In genomic region chr6:45378324-45378926, GRCh38 we compare ENCODE assay signal across 1 cellular context.
TF ChIP-seq lines count a peak whose summit lies in the region.

No MANE protein-coding gene starts in this region.

TF ChIP-seq in HepG2, 621 proteins besides CTCF, POLR2A, EP300 and RAD21 (continued from another document and continues in another):
- TF ChIP-seq PRDM10 (CRISPR knock-in tag; IDR thresholded peaks at IDR 0.05; ENCODE audit: low read depth) (no peak), PBX2 (CRISPR knock-in tag; IDR thresholded peaks at IDR 0.05) (no peak), XBP1 (CRISPR knock-in tag; IDR thresholded peaks at IDR 0.05) (no peak), GPN1 (CRISPR knock-in tag; IDR thresholded peaks at IDR 0.05; ENCODE audit: borderline replicate concordance) (no peak), ZNF274 (CRISPR knock-in tag; IDR thresholded peaks at IDR 0.05) (no peak), MATR3 (CRISPR knock-in tag; IDR thresholded peaks at IDR 0.05) (no peak), ZSCAN22 (CRISPR knock-in tag; IDR thresholded peaks at IDR 0.05) (no peak), TAF1 (CRISPR knock-in tag; IDR thresholded peaks at IDR 0.05) (no peak), ZSCAN31 (CRISPR knock-in tag; IDR thresholded peaks at IDR 0.05; ENCODE audit: low read depth) (no peak), KMT2A (CRISPR knock-in tag; IDR thresholded peaks at IDR 0.05) (peak; percentile 59; the same call in 1 of the 2 replicates), ZNF207 (IDR thresholded peaks at IDR 0.05; ENCODE audit: borderline replicate concordance) (no peak), SMAD9 (CRISPR knock-in tag; IDR thresholded peaks at IDR 0.05) (no peak), PCBP2 (optimal IDR thresholded peaks at IDR 0.05; ENCODE audit: low read depth, low read length, poor library complexity, severe bottlenecking) (no peak), SATB2 (CRISPR knock-in tag; IDR thresholded peaks at IDR 0.05) (no peak), ZNF816 (CRISPR knock-in tag; IDR thresholded peaks at IDR 0.05; ENCODE audit: borderline replicate concordance) (0 out of 2 replicates have a peak, but pooled peaks have one; percentile 10), ZNF530 (CRISPR knock-in tag; IDR thresholded peaks at IDR 0.05; ENCODE audit: low read depth) (no peak), SMARCE1 (IDR thresholded peaks at IDR 0.05; ENCODE audit: borderline replicate concordance) (no peak), JUN (CRISPR knock-in tag; IDR thresholded peaks at IDR 0.05) (no peak), IRX3 (CRISPR knock-in tag; IDR thresholded peaks at IDR 0.05; ENCODE audit: borderline replicate concordance, low read depth) (0 out of 2 replicates have a peak, but pooled peaks have one; percentile 6), ZBTB46 (CRISPR knock-in tag; IDR thresholded peaks at IDR 0.05; ENCODE audit: borderline replicate concordance) (no peak), ZNF737 (CRISPR knock-in tag; IDR thresholded peaks at IDR 0.05; ENCODE audit: borderline replicate concordance) (no peak), ZNF468 (CRISPR knock-in tag; IDR thresholded peaks at IDR 0.05) (no peak), ZNF20 (CRISPR knock-in tag; IDR thresholded peaks at IDR 0.05) (0 out of 2 replicates have a peak, but pooled peaks have one; percentile 19), PREB (CRISPR knock-in tag; IDR thresholded peaks at IDR 0.05) (no peak), KAT8 (CRISPR knock-in tag; IDR thresholded peaks at IDR 0.05) (peak; percentile 62), EZH2 (conservative IDR thresholded peaks at IDR 0.05; ENCODE audit: low read depth, low read length) (no peak), MTF2 (CRISPR knock-in tag; IDR thresholded peaks at IDR 0.05; ENCODE audit: borderline replicate concordance) (0 out of 2 replicates have a peak, but pooled peaks have one; percentile 43), PAWR (CRISPR knock-in tag; IDR thresholded peaks at IDR 0.05; ENCODE audit: borderline replicate concordance) (no peak), CREM (IDR thresholded peaks at IDR 0.05) (no peak), CREM (CRISPR knock-in tag; IDR thresholded peaks at IDR 0.05) (no peak), ZBTB7B (CRISPR knock-in tag; IDR thresholded peaks at IDR 0.05) (no peak)
- TF ChIP-seq, protein P1, sequence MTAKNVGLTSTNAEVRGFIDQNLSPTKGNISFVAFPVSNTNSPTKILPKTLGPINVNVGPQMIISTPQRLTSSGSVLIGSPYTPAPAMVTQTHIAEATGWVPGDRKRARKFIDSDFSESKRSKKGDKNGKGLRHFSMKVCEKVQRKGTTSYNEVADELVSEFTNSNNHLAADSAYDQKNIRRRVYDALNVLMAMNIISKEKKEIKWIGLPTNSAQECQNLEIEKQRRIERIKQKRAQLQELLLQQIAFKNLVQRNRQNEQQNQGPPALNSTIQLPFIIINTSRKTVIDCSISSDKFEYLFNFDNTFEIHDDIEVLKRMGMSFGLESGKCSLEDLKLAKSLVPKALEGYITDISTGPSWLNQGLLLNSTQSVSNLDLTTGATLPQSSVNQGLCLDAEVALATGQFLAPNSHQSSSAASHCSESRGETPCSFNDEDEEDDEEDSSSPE (CRISPR knock-in tag; IDR thresholded peaks at IDR 0.05), result no peak
- TF ChIP-seq, protein P2, sequence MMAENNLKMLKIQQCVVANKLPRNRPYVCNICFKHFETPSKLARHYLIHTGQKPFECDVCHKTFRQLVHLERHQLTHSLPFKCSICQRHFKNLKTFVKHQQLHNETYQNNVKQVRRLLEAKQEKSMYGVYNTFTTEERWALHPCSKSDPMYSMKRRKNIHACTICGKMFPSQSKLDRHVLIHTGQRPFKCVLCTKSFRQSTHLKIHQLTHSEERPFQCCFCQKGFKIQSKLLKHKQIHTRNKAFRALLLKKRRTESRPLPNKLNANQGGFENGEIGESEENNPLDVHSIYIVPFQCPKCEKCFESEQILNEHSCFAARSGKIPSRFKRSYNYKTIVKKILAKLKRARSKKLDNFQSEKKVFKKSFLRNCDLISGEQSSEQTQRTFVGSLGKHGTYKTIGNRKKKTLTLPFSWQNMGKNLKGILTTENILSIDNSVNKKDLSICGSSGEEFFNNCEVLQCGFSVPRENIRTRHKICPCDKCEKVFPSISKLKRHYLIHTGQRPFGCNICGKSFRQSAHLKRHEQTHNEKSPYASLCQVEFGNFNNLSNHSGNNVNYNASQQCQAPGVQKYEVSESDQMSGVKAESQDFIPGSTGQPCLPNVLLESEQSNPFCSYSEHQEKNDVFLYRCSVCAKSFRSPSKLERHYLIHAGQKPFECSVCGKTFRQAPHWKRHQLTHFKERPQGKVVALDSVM (CRISPR knock-in tag; IDR thresholded peaks at IDR 0.05), result no peak
- TF ChIP-seq, protein P3, sequence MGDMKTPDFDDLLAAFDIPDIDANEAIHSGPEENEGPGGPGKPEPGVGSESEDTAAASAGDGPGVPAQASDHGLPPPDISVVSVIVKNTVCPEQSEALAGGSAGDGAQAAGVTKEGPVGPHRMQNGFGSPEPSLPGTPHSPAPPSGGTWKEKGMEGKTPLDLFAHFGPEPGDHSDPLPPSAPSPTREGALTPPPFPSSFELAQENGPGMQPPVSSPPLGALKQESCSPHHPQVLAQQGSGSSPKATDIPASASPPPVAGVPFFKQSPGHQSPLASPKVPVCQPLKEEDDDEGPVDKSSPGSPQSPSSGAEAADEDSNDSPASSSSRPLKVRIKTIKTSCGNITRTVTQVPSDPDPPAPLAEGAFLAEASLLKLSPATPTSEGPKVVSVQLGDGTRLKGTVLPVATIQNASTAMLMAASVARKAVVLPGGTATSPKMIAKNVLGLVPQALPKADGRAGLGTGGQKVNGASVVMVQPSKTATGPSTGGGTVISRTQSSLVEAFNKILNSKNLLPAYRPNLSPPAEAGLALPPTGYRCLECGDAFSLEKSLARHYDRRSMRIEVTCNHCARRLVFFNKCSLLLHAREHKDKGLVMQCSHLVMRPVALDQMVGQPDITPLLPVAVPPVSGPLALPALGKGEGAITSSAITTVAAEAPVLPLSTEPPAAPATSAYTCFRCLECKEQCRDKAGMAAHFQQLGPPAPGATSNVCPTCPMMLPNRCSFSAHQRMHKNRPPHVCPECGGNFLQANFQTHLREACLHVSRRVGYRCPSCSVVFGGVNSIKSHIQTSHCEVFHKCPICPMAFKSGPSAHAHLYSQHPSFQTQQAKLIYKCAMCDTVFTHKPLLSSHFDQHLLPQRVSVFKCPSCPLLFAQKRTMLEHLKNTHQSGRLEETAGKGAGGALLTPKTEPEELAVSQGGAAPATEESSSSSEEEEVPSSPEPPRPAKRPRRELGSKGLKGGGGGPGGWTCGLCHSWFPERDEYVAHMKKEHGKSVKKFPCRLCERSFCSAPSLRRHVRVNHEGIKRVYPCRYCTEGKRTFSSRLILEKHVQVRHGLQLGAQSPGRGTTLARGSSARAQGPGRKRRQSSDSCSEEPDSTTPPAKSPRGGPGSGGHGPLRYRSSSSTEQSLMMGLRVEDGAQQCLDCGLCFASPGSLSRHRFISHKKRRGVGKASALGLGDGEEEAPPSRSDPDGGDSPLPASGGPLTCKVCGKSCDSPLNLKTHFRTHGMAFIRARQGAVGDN (CRISPR knock-in tag; IDR thresholded peaks at IDR 0.05), result no peak; the same call in 1 of the 2 replicates
- TF ChIP-seq, protein P4, sequence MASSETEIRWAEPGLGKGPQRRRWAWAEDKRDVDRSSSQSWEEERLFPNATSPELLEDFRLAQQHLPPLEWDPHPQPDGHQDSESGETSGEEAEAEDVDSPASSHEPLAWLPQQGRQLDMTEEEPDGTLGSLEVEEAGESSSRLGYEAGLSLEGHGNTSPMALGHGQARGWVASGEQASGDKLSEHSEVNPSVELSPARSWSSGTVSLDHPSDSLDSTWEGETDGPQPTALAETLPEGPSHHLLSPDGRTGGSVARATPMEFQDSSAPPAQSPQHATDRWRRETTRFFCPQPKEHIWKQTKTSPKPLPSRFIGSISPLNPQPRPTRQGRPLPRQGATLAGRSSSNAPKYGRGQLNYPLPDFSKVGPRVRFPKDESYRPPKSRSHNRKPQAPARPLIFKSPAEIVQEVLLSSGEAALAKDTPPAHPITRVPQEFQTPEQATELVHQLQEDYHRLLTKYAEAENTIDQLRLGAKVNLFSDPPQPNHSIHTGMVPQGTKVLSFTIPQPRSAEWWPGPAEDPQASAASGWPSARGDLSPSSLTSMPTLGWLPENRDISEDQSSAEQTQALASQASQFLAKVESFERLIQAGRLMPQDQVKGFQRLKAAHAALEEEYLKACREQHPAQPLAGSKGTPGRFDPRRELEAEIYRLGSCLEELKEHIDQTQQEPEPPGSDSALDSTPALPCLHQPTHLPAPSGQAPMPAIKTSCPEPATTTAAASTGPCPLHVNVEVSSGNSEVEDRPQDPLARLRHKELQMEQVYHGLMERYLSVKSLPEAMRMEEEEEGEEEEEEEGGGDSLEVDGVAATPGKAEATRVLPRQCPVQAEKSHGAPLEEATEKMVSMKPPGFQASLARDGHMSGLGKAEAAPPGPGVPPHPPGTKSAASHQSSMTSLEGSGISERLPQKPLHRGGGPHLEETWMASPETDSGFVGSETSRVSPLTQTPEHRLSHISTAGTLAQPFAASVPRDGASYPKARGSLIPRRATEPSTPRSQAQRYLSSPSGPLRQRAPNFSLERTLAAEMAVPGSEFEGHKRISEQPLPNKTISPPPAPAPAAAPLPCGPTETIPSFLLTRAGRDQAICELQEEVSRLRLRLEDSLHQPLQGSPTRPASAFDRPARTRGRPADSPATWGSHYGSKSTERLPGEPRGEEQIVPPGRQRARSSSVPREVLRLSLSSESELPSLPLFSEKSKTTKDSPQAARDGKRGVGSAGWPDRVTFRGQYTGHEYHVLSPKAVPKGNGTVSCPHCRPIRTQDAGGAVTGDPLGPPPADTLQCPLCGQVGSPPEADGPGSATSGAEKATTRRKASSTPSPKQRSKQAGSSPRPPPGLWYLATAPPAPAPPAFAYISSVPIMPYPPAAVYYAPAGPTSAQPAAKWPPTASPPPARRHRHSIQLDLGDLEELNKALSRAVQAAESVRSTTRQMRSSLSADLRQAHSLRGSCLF (CRISPR knock-in tag; IDR thresholded peaks at IDR 0.05; ENCODE audit: borderline replicate concordance), result no peak
- TF ChIP-seq, protein P5, sequence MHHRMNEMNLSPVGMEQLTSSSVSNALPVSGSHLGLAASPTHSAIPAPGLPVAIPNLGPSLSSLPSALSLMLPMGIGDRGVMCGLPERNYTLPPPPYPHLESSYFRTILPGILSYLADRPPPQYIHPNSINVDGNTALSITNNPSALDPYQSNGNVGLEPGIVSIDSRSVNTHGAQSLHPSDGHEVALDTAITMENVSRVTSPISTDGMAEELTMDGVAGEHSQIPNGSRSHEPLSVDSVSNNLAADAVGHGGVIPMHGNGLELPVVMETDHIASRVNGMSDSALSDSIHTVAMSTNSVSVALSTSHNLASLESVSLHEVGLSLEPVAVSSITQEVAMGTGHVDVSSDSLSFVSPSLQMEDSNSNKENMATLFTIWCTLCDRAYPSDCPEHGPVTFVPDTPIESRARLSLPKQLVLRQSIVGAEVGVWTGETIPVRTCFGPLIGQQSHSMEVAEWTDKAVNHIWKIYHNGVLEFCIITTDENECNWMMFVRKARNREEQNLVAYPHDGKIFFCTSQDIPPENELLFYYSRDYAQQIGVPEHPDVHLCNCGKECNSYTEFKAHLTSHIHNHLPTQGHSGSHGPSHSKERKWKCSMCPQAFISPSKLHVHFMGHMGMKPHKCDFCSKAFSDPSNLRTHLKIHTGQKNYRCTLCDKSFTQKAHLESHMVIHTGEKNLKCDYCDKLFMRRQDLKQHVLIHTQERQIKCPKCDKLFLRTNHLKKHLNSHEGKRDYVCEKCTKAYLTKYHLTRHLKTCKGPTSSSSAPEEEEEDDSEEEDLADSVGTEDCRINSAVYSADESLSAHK (CRISPR knock-in tag; IDR thresholded peaks at IDR 0.05; ENCODE audit: borderline replicate concordance), result no peak
